In the genomic region with DNA sequence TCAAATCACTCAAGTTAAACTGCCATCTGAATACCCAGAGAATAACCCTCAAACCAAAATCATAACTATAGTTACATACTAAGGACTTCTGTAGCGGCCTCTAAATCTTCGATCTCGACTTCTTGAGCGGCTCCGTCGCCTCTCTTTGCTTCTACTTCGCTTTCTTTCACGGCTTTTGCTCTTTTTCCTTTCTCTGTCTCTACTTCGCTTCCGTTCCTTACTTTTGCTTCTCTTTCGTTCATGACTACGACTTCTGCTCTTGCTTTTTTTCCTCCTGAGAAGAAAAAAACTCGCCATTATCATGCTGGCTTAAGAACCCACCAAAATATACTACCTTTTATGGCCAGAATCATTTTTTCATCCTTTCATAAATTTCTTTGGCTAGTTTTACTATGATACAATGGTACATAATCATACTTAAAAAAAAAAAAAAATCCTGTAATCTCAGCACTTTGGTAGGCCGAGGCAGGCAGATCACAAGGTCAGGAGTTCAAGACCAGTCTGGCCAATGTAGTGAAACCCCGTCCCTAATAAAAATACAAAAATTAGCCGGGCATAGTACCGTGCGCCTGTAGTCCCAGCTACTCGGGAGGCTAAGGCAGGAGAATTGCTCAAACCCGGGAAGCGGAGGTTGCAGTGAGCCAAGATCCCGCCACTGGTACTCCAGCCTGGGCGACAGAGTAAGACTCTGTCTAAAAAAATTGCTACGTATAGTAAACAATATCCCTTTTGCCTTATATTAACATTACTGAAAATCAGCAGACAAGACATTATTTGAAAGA, we compare ENCODE assay signal across 1 cellular context.
TF ChIP-seq lines count a peak whose summit lies in the region.

No MANE protein-coding gene starts in this region.

TF ChIP-seq in HepG2, 621 proteins besides CTCF, POLR2A, EP300 and RAD21:
- peak; percentile 22; the same call in 1 of the 2 replicates for TF ChIP-seq ZSCAN22 (CRISPR knock-in tag; IDR thresholded peaks at IDR 0.05)
- TF ChIP-seq SSRP1 (CRISPR knock-in tag; IDR thresholded peaks at IDR 0.05) = peak; percentile 16; the same call in 1 of the 2 replicates
- TF ChIP-seq ZNF121 (CRISPR knock-in tag; IDR thresholded peaks at IDR 0.05) = 0 out of 2 replicates have a peak, but pooled peaks have one; percentile 35
- TF ChIP-seq RBM22 (optimal IDR thresholded peaks at IDR 0.05; ENCODE audit: low read length) = peak; percentile 93
- TF ChIP-seq ZNF562 (CRISPR knock-in tag; IDR thresholded peaks at IDR 0.05; ENCODE audit: borderline replicate concordance) = peak; percentile 50; the same call in 1 of the 2 replicates
- TF ChIP-seq ZC3H13 (CRISPR knock-in tag; IDR thresholded peaks at IDR 0.05) = 0 out of 2 replicates have a peak, but pooled peaks have one; percentile 41
- no peak for TF ChIP-seq NFE2L1 (CRISPR knock-in tag; IDR thresholded peaks at IDR 0.05; ENCODE audit: borderline replicate concordance)
- peak; percentile 65 for TF ChIP-seq POLR2G (IDR thresholded peaks at IDR 0.05; ENCODE audit: low read depth, low read length)
- TF ChIP-seq, protein P1, sequence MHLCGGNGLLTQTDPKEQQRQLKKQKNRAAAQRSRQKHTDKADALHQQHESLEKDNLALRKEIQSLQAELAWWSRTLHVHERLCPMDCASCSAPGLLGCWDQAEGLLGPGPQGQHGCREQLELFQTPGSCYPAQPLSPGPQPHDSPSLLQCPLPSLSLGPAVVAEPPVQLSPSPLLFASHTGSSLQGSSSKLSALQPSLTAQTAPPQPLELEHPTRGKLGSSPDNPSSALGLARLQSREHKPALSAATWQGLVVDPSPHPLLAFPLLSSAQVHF (CRISPR knock-in tag; IDR thresholded peaks at IDR 0.05) = 0 out of 2 replicates have a peak, but pooled peaks have one; percentile 40
- TF ChIP-seq, protein P2, sequence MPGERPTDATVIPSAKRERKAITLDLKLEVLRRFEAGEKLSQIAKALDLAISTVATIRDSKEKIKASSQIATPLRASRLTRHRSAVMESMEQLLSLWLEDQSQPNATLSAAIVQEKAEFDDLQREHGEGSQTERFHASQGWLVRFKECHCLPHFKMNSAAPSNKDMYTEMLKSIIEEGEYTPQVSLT (CRISPR knock-in tag; IDR thresholded peaks at IDR 0.05; ENCODE audit: borderline replicate concordance, low read depth) = no peak
- TF ChIP-seq, protein P3, sequence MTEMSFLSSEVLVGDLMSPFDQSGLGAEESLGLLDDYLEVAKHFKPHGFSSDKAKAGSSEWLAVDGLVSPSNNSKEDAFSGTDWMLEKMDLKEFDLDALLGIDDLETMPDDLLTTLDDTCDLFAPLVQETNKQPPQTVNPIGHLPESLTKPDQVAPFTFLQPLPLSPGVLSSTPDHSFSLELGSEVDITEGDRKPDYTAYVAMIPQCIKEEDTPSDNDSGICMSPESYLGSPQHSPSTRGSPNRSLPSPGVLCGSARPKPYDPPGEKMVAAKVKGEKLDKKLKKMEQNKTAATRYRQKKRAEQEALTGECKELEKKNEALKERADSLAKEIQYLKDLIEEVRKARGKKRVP (CRISPR knock-in tag; IDR thresholded peaks at IDR 0.05) = peak; percentile 2 to 41; a peak in 1 of 4 replicates
- TF ChIP-seq ZNF329 (CRISPR knock-in tag; IDR thresholded peaks at IDR 0.05; ENCODE audit: low read depth) = no peak
- TF ChIP-seq ZNF350 (CRISPR knock-in tag; IDR thresholded peaks at IDR 0.05; ENCODE audit: borderline replicate concordance, low read depth) = no peak; the same call in 1 of the 2 replicates
- TF ChIP-seq NONO (IDR thresholded peaks at IDR 0.05) = 0 out of 2 replicates have a peak, but pooled peaks have one; percentile 65
- peak; percentile 56; the same call in 1 of the 2 replicates for TF ChIP-seq NONO (CRISPR knock-in tag; conservative IDR thresholded peaks at IDR 0.05)
- TF ChIP-seq, protein P4, sequence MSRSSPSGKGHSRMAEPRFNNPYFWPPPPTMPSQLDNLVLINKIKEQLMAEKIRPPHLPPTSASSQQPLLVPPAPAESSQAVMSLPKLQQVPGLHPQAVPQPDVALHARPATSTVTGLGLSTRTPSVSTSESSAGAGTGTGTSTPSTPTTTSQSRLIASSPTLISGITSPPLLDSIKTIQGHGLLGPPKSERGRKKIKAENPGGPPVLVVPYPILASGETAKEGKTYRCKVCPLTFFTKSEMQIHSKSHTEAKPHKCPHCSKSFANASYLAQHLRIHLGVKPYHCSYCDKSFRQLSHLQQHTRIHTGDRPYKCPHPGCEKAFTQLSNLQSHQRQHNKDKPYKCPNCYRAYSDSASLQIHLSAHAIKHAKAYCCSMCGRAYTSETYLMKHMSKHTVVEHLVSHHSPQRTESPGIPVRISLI (CRISPR knock-in tag; IDR thresholded peaks at IDR 0.05; ENCODE audit: borderline replicate concordance) = 0 out of 2 replicates have a peak, but pooled peaks have one; percentile 24
- peak; percentile 89 for TF ChIP-seq PRPF4 (IDR thresholded peaks at IDR 0.05; ENCODE audit: low read depth, low read length, poor library complexity, severe bottlenecking)
- TF ChIP-seq, protein P5, sequence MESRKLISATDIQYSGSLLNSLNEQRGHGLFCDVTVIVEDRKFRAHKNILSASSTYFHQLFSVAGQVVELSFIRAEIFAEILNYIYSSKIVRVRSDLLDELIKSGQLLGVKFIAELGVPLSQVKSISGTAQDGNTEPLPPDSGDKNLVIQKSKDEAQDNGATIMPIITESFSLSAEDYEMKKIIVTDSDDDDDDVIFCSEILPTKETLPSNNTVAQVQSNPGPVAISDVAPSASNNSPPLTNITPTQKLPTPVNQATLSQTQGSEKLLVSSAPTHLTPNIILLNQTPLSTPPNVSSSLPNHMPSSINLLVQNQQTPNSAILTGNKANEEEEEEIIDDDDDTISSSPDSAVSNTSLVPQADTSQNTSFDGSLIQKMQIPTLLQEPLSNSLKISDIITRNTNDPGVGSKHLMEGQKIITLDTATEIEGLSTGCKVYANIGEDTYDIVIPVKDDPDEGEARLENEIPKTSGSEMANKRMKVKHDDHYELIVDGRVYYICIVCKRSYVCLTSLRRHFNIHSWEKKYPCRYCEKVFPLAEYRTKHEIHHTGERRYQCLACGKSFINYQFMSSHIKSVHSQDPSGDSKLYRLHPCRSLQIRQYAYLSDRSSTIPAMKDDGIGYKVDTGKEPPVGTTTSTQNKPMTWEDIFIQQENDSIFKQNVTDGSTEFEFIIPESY (CRISPR knock-in tag; IDR thresholded peaks at IDR 0.05) = peak; percentile 72; the same call in 1 of the 2 replicates
- TF ChIP-seq, protein P6, sequence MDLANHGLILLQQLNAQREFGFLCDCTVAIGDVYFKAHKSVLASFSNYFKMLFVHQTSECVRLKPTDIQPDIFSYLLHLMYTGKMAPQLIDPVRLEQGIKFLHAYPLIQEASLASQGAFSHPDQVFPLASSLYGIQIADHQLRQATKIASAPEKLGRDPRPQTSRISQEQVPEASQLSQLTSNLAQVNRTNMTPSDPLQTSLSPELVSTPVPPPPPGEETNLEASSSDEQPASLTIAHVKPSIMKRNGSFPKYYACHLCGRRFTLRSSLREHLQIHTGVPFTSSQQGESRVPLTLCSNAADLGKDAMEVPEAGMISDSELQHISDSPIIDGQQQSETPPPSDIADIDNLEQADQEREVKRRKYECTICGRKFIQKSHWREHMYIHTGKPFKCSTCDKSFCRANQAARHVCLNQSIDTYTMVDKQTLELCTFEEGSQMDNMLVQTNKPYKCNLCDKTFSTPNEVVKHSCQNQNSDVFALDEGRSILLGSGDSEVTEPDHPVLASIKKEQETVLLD (CRISPR knock-in tag; IDR thresholded peaks at IDR 0.05; ENCODE audit: low read depth) = 0 out of 2 replicates have a peak, but pooled peaks have one; percentile 27
- TF ChIP-seq RFX5 (IDR thresholded peaks at IDR 0.05; ENCODE audit: low read depth, low read length) = no peak
- TF ChIP-seq, protein P7, sequence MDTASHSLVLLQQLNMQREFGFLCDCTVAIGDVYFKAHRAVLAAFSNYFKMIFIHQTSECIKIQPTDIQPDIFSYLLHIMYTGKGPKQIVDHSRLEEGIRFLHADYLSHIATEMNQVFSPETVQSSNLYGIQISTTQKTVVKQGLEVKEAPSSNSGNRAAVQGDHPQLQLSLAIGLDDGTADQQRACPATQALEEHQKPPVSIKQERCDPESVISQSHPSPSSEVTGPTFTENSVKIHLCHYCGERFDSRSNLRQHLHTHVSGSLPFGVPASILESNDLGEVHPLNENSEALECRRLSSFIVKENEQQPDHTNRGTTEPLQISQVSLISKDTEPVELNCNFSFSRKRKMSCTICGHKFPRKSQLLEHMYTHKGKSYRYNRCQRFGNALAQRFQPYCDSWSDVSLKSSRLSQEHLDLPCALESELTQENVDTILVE (CRISPR knock-in tag; IDR thresholded peaks at IDR 0.05) = no peak
- TF ChIP-seq HOXA7 (CRISPR knock-in tag; IDR thresholded peaks at IDR 0.05) = peak; percentile 66; the same call in 1 of the 2 replicates
- TF ChIP-seq POLR2AphosphoS2 (IDR thresholded peaks at IDR 0.05; ENCODE audit: low read depth, low read length) = 0 out of 2 replicates have a peak, but pooled peaks have one; percentile 15
- TF ChIP-seq ZNF501 (CRISPR knock-in tag; IDR thresholded peaks at IDR 0.05) = no peak
- TF ChIP-seq ZNF772 (CRISPR knock-in tag; IDR thresholded peaks at IDR 0.05) = no peak
- TF ChIP-seq, protein P8, sequence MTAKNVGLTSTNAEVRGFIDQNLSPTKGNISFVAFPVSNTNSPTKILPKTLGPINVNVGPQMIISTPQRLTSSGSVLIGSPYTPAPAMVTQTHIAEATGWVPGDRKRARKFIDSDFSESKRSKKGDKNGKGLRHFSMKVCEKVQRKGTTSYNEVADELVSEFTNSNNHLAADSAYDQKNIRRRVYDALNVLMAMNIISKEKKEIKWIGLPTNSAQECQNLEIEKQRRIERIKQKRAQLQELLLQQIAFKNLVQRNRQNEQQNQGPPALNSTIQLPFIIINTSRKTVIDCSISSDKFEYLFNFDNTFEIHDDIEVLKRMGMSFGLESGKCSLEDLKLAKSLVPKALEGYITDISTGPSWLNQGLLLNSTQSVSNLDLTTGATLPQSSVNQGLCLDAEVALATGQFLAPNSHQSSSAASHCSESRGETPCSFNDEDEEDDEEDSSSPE (CRISPR knock-in tag; IDR thresholded peaks at IDR 0.05) = no peak
- 0 out of 2 replicates have a peak, but pooled peaks have one; percentile 36 for TF ChIP-seq BRCA1 (CRISPR knock-in tag; IDR thresholded peaks at IDR 0.05)
- TF ChIP-seq TMF1 (CRISPR knock-in tag; IDR thresholded peaks at IDR 0.05; ENCODE audit: low read depth) = no peak
- no peak for TF ChIP-seq U2AF1 (optimal IDR thresholded peaks at IDR 0.05; ENCODE audit: low read depth, low read length)
- TF ChIP-seq, protein P9, sequence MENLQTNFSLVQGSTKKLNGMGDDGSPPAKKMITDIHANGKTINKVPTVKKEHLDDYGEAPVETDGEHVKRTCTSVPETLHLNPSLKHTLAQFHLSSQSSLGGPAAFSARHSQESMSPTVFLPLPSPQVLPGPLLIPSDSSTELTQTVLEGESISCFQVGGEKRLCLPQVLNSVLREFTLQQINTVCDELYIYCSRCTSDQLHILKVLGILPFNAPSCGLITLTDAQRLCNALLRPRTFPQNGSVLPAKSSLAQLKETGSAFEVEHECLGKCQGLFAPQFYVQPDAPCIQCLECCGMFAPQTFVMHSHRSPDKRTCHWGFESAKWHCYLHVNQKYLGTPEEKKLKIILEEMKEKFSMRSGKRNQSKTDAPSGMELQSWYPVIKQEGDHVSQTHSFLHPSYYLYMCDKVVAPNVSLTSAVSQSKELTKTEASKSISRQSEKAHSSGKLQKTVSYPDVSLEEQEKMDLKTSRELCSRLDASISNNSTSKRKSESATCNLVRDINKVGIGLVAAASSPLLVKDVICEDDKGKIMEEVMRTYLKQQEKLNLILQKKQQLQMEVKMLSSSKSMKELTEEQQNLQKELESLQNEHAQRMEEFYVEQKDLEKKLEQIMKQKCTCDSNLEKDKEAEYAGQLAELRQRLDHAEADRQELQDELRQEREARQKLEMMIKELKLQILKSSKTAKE (CRISPR knock-in tag; IDR thresholded peaks at IDR 0.05; ENCODE audit: borderline replicate concordance) = no peak
- 0 out of 2 replicates have a peak, but pooled peaks have one; percentile 11 for TF ChIP-seq RARG (CRISPR knock-in tag; IDR thresholded peaks at IDR 0.05; ENCODE audit: low read depth)
- TF ChIP-seq, protein P10, sequence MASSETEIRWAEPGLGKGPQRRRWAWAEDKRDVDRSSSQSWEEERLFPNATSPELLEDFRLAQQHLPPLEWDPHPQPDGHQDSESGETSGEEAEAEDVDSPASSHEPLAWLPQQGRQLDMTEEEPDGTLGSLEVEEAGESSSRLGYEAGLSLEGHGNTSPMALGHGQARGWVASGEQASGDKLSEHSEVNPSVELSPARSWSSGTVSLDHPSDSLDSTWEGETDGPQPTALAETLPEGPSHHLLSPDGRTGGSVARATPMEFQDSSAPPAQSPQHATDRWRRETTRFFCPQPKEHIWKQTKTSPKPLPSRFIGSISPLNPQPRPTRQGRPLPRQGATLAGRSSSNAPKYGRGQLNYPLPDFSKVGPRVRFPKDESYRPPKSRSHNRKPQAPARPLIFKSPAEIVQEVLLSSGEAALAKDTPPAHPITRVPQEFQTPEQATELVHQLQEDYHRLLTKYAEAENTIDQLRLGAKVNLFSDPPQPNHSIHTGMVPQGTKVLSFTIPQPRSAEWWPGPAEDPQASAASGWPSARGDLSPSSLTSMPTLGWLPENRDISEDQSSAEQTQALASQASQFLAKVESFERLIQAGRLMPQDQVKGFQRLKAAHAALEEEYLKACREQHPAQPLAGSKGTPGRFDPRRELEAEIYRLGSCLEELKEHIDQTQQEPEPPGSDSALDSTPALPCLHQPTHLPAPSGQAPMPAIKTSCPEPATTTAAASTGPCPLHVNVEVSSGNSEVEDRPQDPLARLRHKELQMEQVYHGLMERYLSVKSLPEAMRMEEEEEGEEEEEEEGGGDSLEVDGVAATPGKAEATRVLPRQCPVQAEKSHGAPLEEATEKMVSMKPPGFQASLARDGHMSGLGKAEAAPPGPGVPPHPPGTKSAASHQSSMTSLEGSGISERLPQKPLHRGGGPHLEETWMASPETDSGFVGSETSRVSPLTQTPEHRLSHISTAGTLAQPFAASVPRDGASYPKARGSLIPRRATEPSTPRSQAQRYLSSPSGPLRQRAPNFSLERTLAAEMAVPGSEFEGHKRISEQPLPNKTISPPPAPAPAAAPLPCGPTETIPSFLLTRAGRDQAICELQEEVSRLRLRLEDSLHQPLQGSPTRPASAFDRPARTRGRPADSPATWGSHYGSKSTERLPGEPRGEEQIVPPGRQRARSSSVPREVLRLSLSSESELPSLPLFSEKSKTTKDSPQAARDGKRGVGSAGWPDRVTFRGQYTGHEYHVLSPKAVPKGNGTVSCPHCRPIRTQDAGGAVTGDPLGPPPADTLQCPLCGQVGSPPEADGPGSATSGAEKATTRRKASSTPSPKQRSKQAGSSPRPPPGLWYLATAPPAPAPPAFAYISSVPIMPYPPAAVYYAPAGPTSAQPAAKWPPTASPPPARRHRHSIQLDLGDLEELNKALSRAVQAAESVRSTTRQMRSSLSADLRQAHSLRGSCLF (CRISPR knock-in tag; IDR thresholded peaks at IDR 0.05; ENCODE audit: borderline replicate concordance) = peak; percentile 49; the same call in 1 of the 2 replicates
- TF ChIP-seq NFYC (CRISPR knock-in tag; IDR thresholded peaks at IDR 0.05) = no peak
- peak; percentile 33; the same call in 1 of the 2 replicates for TF ChIP-seq JUNB (CRISPR knock-in tag; IDR thresholded peaks at IDR 0.05; ENCODE audit: borderline replicate concordance)
